In genomic region chr13:36551445-36551844, GRCh38 we compare ENCODE assay signal across 23 cellular contexts.
"Had no signal": no experiment of that assay in that cellular context is flagged by ENCODE, and none has a peak within 500 bp of the region (broad histone marks: within the 10 kb centered on the region; RNA-seq: fewer than 3 reads in every experiment).

No MANE protein-coding gene starts in this region.

- DNase-seq: IMR-90, Kasumi-1, MM.1S, NCI-H1092 treated with DMSO at 0.1 percent for 48 hours, NCI-H1436, NCI-H187, NCI-H2029, NCI-H2081 treated with DMSO at 0.1 percent for 48 hours, NCI-H2171, NCI-H226, NCI-H446, NCI-H510A, NCI-H524 treated with DMSO at 0.1 percent for 48 hours, NCI-H69, NCI-H774, SHP77 treated with DMSO at 0.1 percent for 48 hours, SJCRH30 had no signal

- H3K9me3 ChIP-seq: SJCRH30 had no signal

- H3K27me3 ChIP-seq: SJCRH30 had no signal

- H3K4me3 ChIP-seq: K562, SJCRH30 had no signal

- H3K27ac ChIP-seq: KMS-11, SJCRH30 had no signal

- ATAC-seq: HepG2, K562, Panc1, Right ventricle myocardium inferior, SK-N-SH treated with all-trans-retinoic acid at 6 μM for 48 hours had no signal

- H3K4me2 ChIP-seq: KMS-11 had no signal

- H3K4me1 ChIP-seq: SJCRH30 had no signal

- H3K36me3 ChIP-seq: SJCRH30 had no signal
